ENCODE assay signal across 20 cellular contexts in the genomic region with DNA sequence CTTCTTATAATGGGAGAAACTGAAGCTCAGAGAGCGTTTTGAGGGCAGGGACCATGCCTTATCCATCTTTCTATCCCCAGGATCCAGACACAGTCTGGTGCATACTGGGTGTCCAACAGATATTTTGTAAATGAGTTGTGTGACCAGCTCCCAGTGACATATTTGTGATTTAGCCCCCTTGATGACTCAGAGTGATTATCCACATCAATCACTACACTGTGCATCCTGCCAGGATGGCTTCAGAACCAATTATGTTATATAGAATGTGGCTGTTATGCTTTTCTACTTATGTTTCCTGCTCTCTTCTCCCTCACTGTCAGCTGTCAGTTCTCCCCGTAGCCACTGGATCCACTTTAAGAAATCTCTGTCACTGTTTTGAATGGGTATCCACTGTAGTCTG.
"Had no signal": no experiment of that assay in that cellular context is flagged by ENCODE, and none has a peak within 500 bp of the region (broad histone marks: within the 10 kb centered on the region; RNA-seq: fewer than 3 reads in every experiment).

No MANE protein-coding gene starts in this region.

- H3K27ac ChIP-seq: esophagus squamous epithelium, left ventricle myocardium inferior, lower lobe of right lung, neural progenitor cell, ovary, suprapubic skin, thyroid gland, upper lobe of right lung, vagina had no signal

- ATAC-seq: lower lobe of right lung; natural killer cell treated with Interleukin-12 subunit alpha and Interleukin-12 subunit beta and Interleukin-15 and Interleukin-18, amount 100 ng/mL, for 72 hours; right cardiac atrium; stimulated activated effector memory CD8-positive, alpha-beta T cell treated with anti-CD3 and anti-CD28 coated beads, Interleukin-12 subunit alpha, Interleukin-12 subunit beta, amount 100 ng/mL, for 72 hours; stimulated activated naive CD8-positive, alpha-beta T cell treated with anti-CD3 and anti-CD28 coated beads, Interleukin-15, Interleukin-2, amounts not matched to agents 100 U/mL and 50 U/mL, for 24 hours; upper lobe of right lung had no signal

- FAIRE-seq: keratinocyte had no signal

- DNase-seq: dermis blood vessel endothelial cell; esophagus squamous epithelium; foreskin fibroblast; immature natural killer cell; left ventricle myocardium inferior; lower lobe of right lung; nucleus accumbens; ovary; right cardiac atrium; stimulated activated CD4-positive, alpha-beta T cell treated with anti-CD3 and anti-CD28 coated beads, Interleukin-4, amount 100 ng/mL, for 1 hour; stimulated activated CD8-positive, alpha-beta memory T cell treated with anti-CD3 and anti-CD28 coated beads, Interleukin-4, amount 100 ng/mL, for 48 hours; stimulated activated naive CD8-positive, alpha-beta T cell treated with anti-CD3 and anti-CD28 coated beads, Interleukin-15, Interleukin-2, amounts not matched to agents 100 U/mL and 50 U/mL, for 24 hours; thyroid gland; upper lobe of right lung had no signal

- H3K36me3 ChIP-seq: esophagus squamous epithelium, left ventricle myocardium inferior, lower lobe of right lung, neural progenitor cell, ovary, suprapubic skin, thyroid gland, upper lobe of right lung, vagina had no signal

- H3K27me3 ChIP-seq: esophagus squamous epithelium, neural progenitor cell, ovary, suprapubic skin, thyroid gland, vagina had no signal

- H2AFZ ChIP-seq: neural progenitor cell had no signal

- H3K9me3 ChIP-seq: ovary, suprapubic skin, thyroid gland, upper lobe of right lung, vagina had no signal

- H3K4me3 ChIP-seq: esophagus squamous epithelium, left ventricle myocardium inferior, lower lobe of right lung, neural progenitor cell, ovary, suprapubic skin, thyroid gland, upper lobe of right lung, vagina had no signal

- H3K4me2 ChIP-seq: neural progenitor cell had no signal

- H3K9ac ChIP-seq: neural progenitor cell had no signal

- H3K4me1 ChIP-seq: esophagus squamous epithelium, left ventricle myocardium inferior, lower lobe of right lung, neural progenitor cell, suprapubic skin, thyroid gland, upper lobe of right lung, vagina had no signal
